ENCODE assay signal across 12 cellular contexts in genomic region chr2:197952540-197953202, GRCh38.
DNase-seq lines count a peak whose midpoint lies in the region; ATAC-seq, FAIRE-seq and TF ChIP-seq lines count a peak whose summit lies in the region.
"Had no signal": no experiment of that assay in that cellular context is flagged by ENCODE, and none has a peak within 500 bp of the region (broad histone marks: within the 10 kb centered on the region; RNA-seq: fewer than 3 reads in every experiment).

No MANE protein-coding gene starts in this region.

- no peaks in the 10 kb centered on the region for H4K20me1 ChIP-seq in K562 (replicated peaks; ENCODE audit: control insufficient read depth, insufficient read depth, low read length)
- H4K20me1 ChIP-seq: BLaER1 had no signal

- H3K36me3 Mint-ChIP-seq in CD4-positive, CD25-positive, alpha-beta regulatory T cell: peaks cover 14% of the 10 kb centered on the region
- H3K36me3 Mint-ChIP-seq in naive thymus-derived CD8-positive, alpha-beta T cell: peaks cover 0 to 17% (median 7%) of the 10 kb centered on the region in 3 donors

- H3K27ac Mint-ChIP-seq in CD4-positive, CD25-positive, alpha-beta regulatory T cell: peak overlapping the region; percentile 11 to 51 (median 48)
- peak overlapping the region in 2 of 10 donors; percentile 9 to 35 for H3K27ac Mint-ChIP-seq in naive thymus-derived CD8-positive, alpha-beta T cell

- no peaks in the 10 kb centered on the region for H3K27me3 Mint-ChIP-seq in CD4-positive, CD25-positive, alpha-beta regulatory T cell
- H3K27me3 Mint-ChIP-seq in naive thymus-derived CD8-positive, alpha-beta T cell: no peaks in the 10 kb centered on the region

- H3K79me2 ChIP-seq in K562 (ENCODE audit: control insufficient read depth, insufficient read depth, low read length): peaks cover 82% of the 10 kb centered on the region

- intact Hi-C loops in K562 (cut with micrococcal nuclease) (no loop called here), prostate gland (cut with DNase I) (no loop called here)

- CTCF ChIA-PET in K562 (lab: Yijun Ruan, JAX; ENCODE audit: low intra/inter-chr PET ratio): no interaction called here

- H3K9me1 ChIP-seq in K562 (ENCODE audit: control insufficient read depth, insufficient read depth, low read length): no peaks in the 10 kb centered on the region

- TF ChIP-seq CTCF in K562 (IDR thresholded peaks at IDR 0.05 in 2 of 3, conservative IDR thresholded peaks at IDR 0.05 in 1 of 3; ENCODE audit: insufficient read depth in 2 of 3, low read depth in 1 of 3, low read length in 3 of 3) (no peak), prostate gland (IDR thresholded peaks at IDR 0.05) (no peak)

- in situ Hi-C loops in K562 (cut with MboI): no loop called here
- in situ Hi-C loops in KBM-7 (cut with MboI; ENCODE audit: low pct_unique_long_range_greater_than_20kb, low sequenced_read_pairs): no loop called here

- peak overlapping the region in 1 of 4 donors; percentile 22 for H3K4me3 Mint-ChIP-seq in CD4-positive, CD25-positive, alpha-beta regulatory T cell
- no peak overlapping the region for H3K4me3 Mint-ChIP-seq in naive thymus-derived CD8-positive, alpha-beta T cell

- POLR2A ChIA-PET in K562 (lab: Yijun Ruan, JAX): interaction anchor here (0.8 to 1.2 kb wide), 2 partner anchors 9 to 98 kb away, joined by 3 to 5 read pairs; no protein-coding TSS in a partner anchor
- POLR2A ChIA-PET in naive thymus-derived CD8-positive, alpha-beta T cell (lab: Charles Lee): no interaction called here

- peaks cover 29 to 92% (median 70%) of the 10 kb centered on the region in 4 donors for H3K4me1 Mint-ChIP-seq in CD4-positive, CD25-positive, alpha-beta regulatory T cell
- peaks cover 16 to 38% (median 30%) of the 10 kb centered on the region in 4 donors for H3K4me1 Mint-ChIP-seq in naive thymus-derived CD8-positive, alpha-beta T cell

- no TSS peak for BruUV-seq in K562 (replicated peaks; lab: Mats Ljungman, UMichigan)

- no peak for ATAC-seq in CD4-positive, CD25-positive, alpha-beta regulatory T cell (ENCODE audit: low read depth in 2 of 2)
- ATAC-seq in GM18907 (IDR thresholded peaks at IDR 0.05; ENCODE audit: unreplicated experiment) (peak; percentile 75), HG03442 (IDR thresholded peaks at IDR 0.05; ENCODE audit: unreplicated experiment) (peak; percentile 84), K562 (peak; percentile 63)
- ATAC-seq in naive thymus-derived CD8-positive, alpha-beta T cell: no peak

- TF ChIP-seq EP300 in K562 (IDR thresholded peaks at IDR 0.05; ENCODE audit: low read length): no peak

- H2AFZ ChIP-seq in K562 (ENCODE audit: low read depth, low read length): no peak overlapping the region
- H2AFZ ChIP-seq: parathyroid adenoma had no signal

- H3K9me3 ChIP-seq in CD4-positive, CD25-positive, alpha-beta regulatory T cell (ENCODE audit: control insufficient read depth in 2 of 2, low read length in 2 of 2): no peaks in the 10 kb centered on the region
- H3K9me3 ChIP-seq in K562 (replicated peaks; ENCODE audit: control insufficient read depth, insufficient read depth, low read depth, low read length) (no peaks in the 10 kb centered on the region; the same call in 1 of the 2 replicates), prostate gland (no peaks in the 10 kb centered on the region)

- H3K36me3 ChIP-seq in CD4-positive, CD25-positive, alpha-beta regulatory T cell (ENCODE audit: control insufficient read depth, insufficient read depth, low read length): peaks cover 2% of the 10 kb centered on the region
- H3K36me3 ChIP-seq in K562 (ENCODE audit: control insufficient read depth, insufficient read depth, low read length) (no peaks in the 10 kb centered on the region), prostate gland (no peaks in the 10 kb centered on the region)
- H3K36me3 ChIP-seq: BLaER1 had no signal

- H3K4me1 ChIP-seq in CD4-positive, CD25-positive, alpha-beta regulatory T cell (ENCODE audit: control insufficient read depth, insufficient read depth, low read length, poor library complexity, severe bottlenecking): peaks cover 22% of the 10 kb centered on the region
- H3K4me1 ChIP-seq in K562 (replicated peaks in 1 of 2; ENCODE audit: control insufficient read depth in 2 of 2, insufficient read depth in 2 of 2, low read length in 2 of 2) (peaks cover 0 to 20% of the 10 kb centered on the region in 2 experiments; a peak in 3 of 5 replicates), prostate gland (replicated peaks) (no peaks in the 10 kb centered on the region)
- H3K4me1 ChIP-seq: BLaER1 had no signal

- no peak for TF ChIP-seq RAD21 in K562 (CRISPR knock-in tag; conservative IDR thresholded peaks at IDR 0.05 in 1 of 2, IDR thresholded peaks at IDR 0.05 in 1 of 2)

- peaks cover 0 to 12% (median 2%) of the 10 kb centered on the region in 7 donors for H3K9me3 Mint-ChIP-seq in CD4-positive, CD25-positive, alpha-beta regulatory T cell
- H3K9me3 Mint-ChIP-seq in naive thymus-derived CD8-positive, alpha-beta T cell: peaks cover 0 to 11% (median 5%) of the 10 kb centered on the region in 9 donors

- WGBS in K562 (ENCODE audit: insufficient coverage, low coverage, missing lambda C conversion rate): 50% methylated on average over 5 of the region's 5 CpGs
- 94% methylated on average over 5 of the region's 5 CpGs for WGBS in prostate gland

- no peak overlapping the region for H3K27ac ChIP-seq in CD4-positive, CD25-positive, alpha-beta regulatory T cell (ENCODE audit: insufficient read depth, low read length, poor library complexity, severe bottlenecking)
- H3K27ac ChIP-seq in K562 (ENCODE audit: extremely low read depth, low read depth, low read length) (peak overlapping the region; percentile 59; the same call in 2 of the 3 replicates), prostate gland (no peak overlapping the region)
- H3K27ac ChIP-seq: BLaER1, parathyroid adenoma had no signal

- no peak overlapping the region for H3K9ac ChIP-seq in K562 (ENCODE audit: insufficient read depth in 1 of 2, low read depth in 2 of 2, low read length in 2 of 2)
- H3K9ac ChIP-seq: BLaER1, parathyroid adenoma had no signal

- DNase-seq in CD4-positive, CD25-positive, alpha-beta regulatory T cell: no peak
- DNase-seq in K562 (ENCODE audit: extremely low read depth in 1 of 4, low spot score in 3 of 4): peak in 1 of 4 experiments; percentile 41
- no peak for DNase-seq in KBM-7
- no peak for DNase-seq in prostate gland (ENCODE audit: low spot score)
- DNase-seq in HCEC 1CT: no peak
- DNase-seq in naive thymus-derived CD8-positive, alpha-beta T cell: no peak
- DNase-seq: aorta, NCI-H1092 treated with DMSO at 0.1 percent for 48 hours had no signal

- no peak for FAIRE-seq in K562 (lab: Jason Lieb, UNC)

- H3K4me3 ChIP-seq in CD4-positive, CD25-positive, alpha-beta regulatory T cell (ENCODE audit: low read depth, low read length): no peak overlapping the region
- H3K4me3 ChIP-seq in K562: no peak overlapping the region
- no peak overlapping the region for H3K4me3 ChIP-seq in prostate gland
- H3K4me3 ChIP-seq: BLaER1 had no signal

- TF ChIP-seq POLR2A in K562 (conservative IDR thresholded peaks at IDR 0.05) (no peak), prostate gland (IDR thresholded peaks at IDR 0.05) (no peak)

- H3K27me3 ChIP-seq in CD4-positive, CD25-positive, alpha-beta regulatory T cell (ENCODE audit: control insufficient read depth, insufficient read depth, low read length): no peaks in the 10 kb centered on the region
- H3K27me3 ChIP-seq in K562 (ENCODE audit: control insufficient read depth in 2 of 2, insufficient read depth in 2 of 2, low read length in 2 of 2): no peaks in the 10 kb centered on the region
- no peaks in the 10 kb centered on the region for H3K27me3 ChIP-seq in prostate gland (replicated peaks; ENCODE audit: insufficient read depth)

- H3K4me2 ChIP-seq in K562 (ENCODE audit: insufficient read depth, low read length): no peak overlapping the region; the same call in 1 of the 2 replicates
- H3K4me2 ChIP-seq: BLaER1 had no signal

TF ChIP-seq in K562, 482 proteins besides CTCF, POLR2A, EP300 and RAD21 (continues in another document):
- TF ChIP-seq MYC (IDR thresholded peaks at IDR 0.05; ENCODE audit: low read depth, low read length): no peak
- no peak for TF ChIP-seq MYC (CRISPR knock-in tag; IDR thresholded peaks at IDR 0.05; ENCODE audit: borderline replicate concordance, low read depth)
- no peak for TF ChIP-seq FOS (IDR thresholded peaks at IDR 0.05; ENCODE audit: extremely low read depth, insufficient read length)
- TF ChIP-seq, protein P1, sequence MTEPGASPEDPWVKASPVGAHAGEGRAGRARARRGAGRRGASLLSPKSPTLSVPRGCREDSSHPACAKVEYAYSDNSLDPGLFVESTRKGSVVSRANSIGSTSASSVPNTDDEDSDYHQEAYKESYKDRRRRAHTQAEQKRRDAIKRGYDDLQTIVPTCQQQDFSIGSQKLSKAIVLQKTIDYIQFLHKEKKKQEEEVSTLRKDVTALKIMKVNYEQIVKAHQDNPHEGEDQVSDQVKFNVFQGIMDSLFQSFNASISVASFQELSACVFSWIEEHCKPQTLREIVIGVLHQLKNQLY (CRISPR knock-in tag; conservative IDR thresholded peaks at IDR 0.05): no peak
- peak; percentile 67 to 96; a peak in 3 of 4 replicates for TF ChIP-seq SRF (CRISPR knock-in tag; IDR thresholded peaks at IDR 0.05)
- no peak for TF ChIP-seq RCOR1 (IDR thresholded peaks at IDR 0.05; ENCODE audit: borderline replicate concordance in 1 of 2, low read depth in 2 of 2, low read length in 2 of 2)
- no peak for TF ChIP-seq CREB3 (tag; conservative IDR thresholded peaks at IDR 0.05; ENCODE audit: low read depth)
- TF ChIP-seq SMARCA4 (IDR thresholded peaks at IDR 0.05): no peak
- TF ChIP-seq ARHGAP35 (IDR thresholded peaks at IDR 0.05; ENCODE audit: partially characterized antibody): no peak

Comparison
In these comparisons a context has a peak if more than half of its experiments do, and no peak if none do; other contexts are left out.
1. ATAC-seq: peak in GM18907 (single experiment), HG03442 (single experiment) and K562 (single experiment); none in CD4-positive, CD25-positive, alpha-beta regulatory T cell (0 of 2) and naive thymus-derived CD8-positive, alpha-beta T cell (0 of 2).